32 cellular contexts compared by ENCODE assay signal in genomic region chr5:87185838-87186237, GRCh38.
DNase-seq lines count a peak whose midpoint lies in the region; ATAC-seq and TF ChIP-seq lines count a peak whose summit lies in the region.
"Had no signal": no experiment of that assay in that cellular context is flagged by ENCODE, and none has a peak within 500 bp of the region (broad histone marks: within the 10 kb centered on the region; RNA-seq: fewer than 3 reads in every experiment).

No MANE protein-coding gene starts in this region.

- DNase-seq in MCF 10A (ENCODE audit: unreplicated experiment) = peak; percentile 30
- no peak for DNase-seq in breast epithelium (ENCODE audit: low spot score in 2 of 2)
- peak; percentile 16 for DNase-seq in RPMI8226
- DNase-seq in foreskin keratinocyte = peak; percentile 31
- DNase-seq in H7 = no peak
- DNase-seq in GM19240 (ENCODE audit: insufficient read length, low spot score) = no peak
- DNase-seq: ACHN; activated CD4-positive, alpha-beta T cell treated with anti-CD3 and anti-CD28 coated beads, Interleukin-2, amount 50 U/mL, for 48 hours; activated CD8-positive, alpha-beta memory T cell treated with anti-CD3 and anti-CD28 coated beads, Interleukin-2, amount 50 U/mL, for 4 hours; activated naive CD4-positive, alpha-beta T cell treated with anti-CD3 and anti-CD28 coated beads, Interleukin-2, amount 50 U/mL, for 16 hours; amygdala; brain microvascular endothelial cell; CD4-positive, alpha-beta memory T cell; EL; immature natural killer cell; mesendoderm; NCI-H1048; NCI-H446 treated with DMSO at 0.1 percent for 48 hours; posterior cingulate gyrus; right cardiac atrium; spleen; stimulated activated CD4-positive, alpha-beta T cell treated with anti-CD3 and anti-CD28 coated beads, Interleukin-2, amount 100 ng/mL, for 48 hours; stomach; thyroid gland; uterus had no signal

- H3K27me3 ChIP-seq in breast epithelium (no peaks in the 10 kb centered on the region), foreskin keratinocyte (no peaks in the 10 kb centered on the region), H7 (ENCODE audit: control insufficient read depth, insufficient read depth, low read length) (no peaks in the 10 kb centered on the region)
- H3K27me3 ChIP-seq: brain microvascular endothelial cell, spleen, stomach, thyroid gland, uterus had no signal

- intact Hi-C loops in MCF 10A (cut with micrococcal nuclease) = no loop called here
- intact Hi-C loops in breast epithelium (cut with DNase I; ENCODE audit: low total_unique reads) = no loop called here

- H3K27me3 Mint-ChIP-seq in MCF 10A (ENCODE audit: insufficient read depth, unreplicated experiment) = no peaks in the 10 kb centered on the region
- H3K27me3 Mint-ChIP-seq: B cell; CD4-positive, alpha-beta memory T cell had no signal

- H3K9me3 ChIP-seq in breast epithelium = no peaks in the 10 kb centered on the region
- H3K9me3 ChIP-seq: spleen, stomach, thyroid gland, uterus had no signal

- BruUV-seq in MCF 10A (replicated peaks; lab: Mats Ljungman, UMichigan) = no TSS peak

- CTCF ChIA-PET in MCF 10A (lab: Yijun Ruan, JAX) = interaction anchor here (1.0 kb wide), 1 partner anchor 216 kb away, joined by 3 read pairs; no protein-coding TSS in a partner anchor

- H3K4me3 Mint-ChIP-seq in MCF 10A (ENCODE audit: unreplicated experiment) = no peak overlapping the region
- H3K4me3 Mint-ChIP-seq: B cell; CD4-positive, alpha-beta memory T cell; GM23338; immature natural killer cell; T-helper 1 cell treated with Interleukin-12 subunit alpha and Interleukin-12 subunit beta and Interleukin-4 antibody, amounts not matched to agents 30 μg/mL and 1 μg/mL, for 36 hours had no signal

- peak; percentile 65 for ATAC-seq in foreskin keratinocyte
- no peak for ATAC-seq in GM18498 (IDR thresholded peaks at IDR 0.05; ENCODE audit: unreplicated experiment)
- ATAC-seq: GM23338, left lobe of liver, right cardiac atrium had no signal

- POLR2A ChIA-PET in MCF 10A (lab: Yijun Ruan, JAX) = no interaction called here

- no peak for TF ChIP-seq CTCF in MCF 10A (IDR thresholded peaks at IDR 0.05; ENCODE audit: unreplicated experiment)
- TF ChIP-seq CTCF in breast epithelium (IDR thresholded peaks at IDR 0.05) = no peak
- TF ChIP-seq CTCF in foreskin keratinocyte (conservative IDR thresholded peaks at IDR 0.05) = no peak

- H3K4me1 ChIP-seq in breast epithelium = no peaks in the 10 kb centered on the region
- H3K4me1 ChIP-seq in foreskin keratinocyte = peaks cover 11% of the 10 kb centered on the region
- H3K4me1 ChIP-seq: stomach, thyroid gland, uterus had no signal

- no peak for TF ChIP-seq POLR2A in breast epithelium (IDR thresholded peaks at IDR 0.05)

- H3K27ac ChIP-seq in breast epithelium (no peak overlapping the region), foreskin keratinocyte (no peak overlapping the region)
- H3K27ac ChIP-seq: brain microvascular endothelial cell, HL-60, RWPE1, spleen, stomach, thyroid gland, uterus had no signal

- H3K4me3 ChIP-seq in breast epithelium (no peak overlapping the region), H7 (ENCODE audit: insufficient read depth, low read depth, low read length) (no peak overlapping the region)
- H3K4me3 ChIP-seq: GM23338, spleen, stomach, thyroid gland, uterus had no signal

- H3K36me3 ChIP-seq in breast epithelium (no peaks in the 10 kb centered on the region), H7 (replicated peaks; ENCODE audit: control insufficient read depth, insufficient read depth, low read length) (no peaks in the 10 kb centered on the region)
- H3K36me3 ChIP-seq: brain microvascular endothelial cell, spleen, stomach, thyroid gland, uterus had no signal

- H3K36me3 Mint-ChIP-seq in MCF 10A (ENCODE audit: insufficient read depth, unreplicated experiment) = no peaks in the 10 kb centered on the region
- H3K36me3 Mint-ChIP-seq: CD4-positive, alpha-beta memory T cell had no signal

- H3K9me3 Mint-ChIP-seq in MCF 10A (ENCODE audit: unreplicated experiment) = no peaks in the 10 kb centered on the region
- H3K9me3 Mint-ChIP-seq: CD4-positive, alpha-beta memory T cell; GM23338; immature natural killer cell; T-helper 1 cell treated with Interleukin-12 subunit alpha and Interleukin-12 subunit beta and Interleukin-4 antibody, amounts not matched to agents 30 μg/mL and 1 μg/mL, for 36 hours had no signal

- H3K27ac Mint-ChIP-seq in MCF 10A (ENCODE audit: low read depth, unreplicated experiment) = no peak overlapping the region
- H3K27ac Mint-ChIP-seq: B cell; GM23338; immature natural killer cell; T-helper 1 cell treated with Interleukin-12 subunit alpha and Interleukin-12 subunit beta and Interleukin-4 antibody, amounts not matched to agents 30 μg/mL and 1 μg/mL, for 36 hours had no signal

- H3K4me1 Mint-ChIP-seq in MCF 10A (ENCODE audit: insufficient read depth, unreplicated experiment) = peaks cover 11% of the 10 kb centered on the region

Comparison
In these comparisons a context has a peak if more than half of its experiments do, and no peak if none do; other contexts are left out.
1. DNase-seq: peak in MCF 10A (single experiment), RPMI8226 (single experiment) and foreskin keratinocyte (2 of 2); none in breast epithelium (0 of 2), H7 (single experiment) and GM19240 (single experiment).